ENCODE assay signal across 2 cellular contexts in genomic region chr1:243488459-243489163, GRCh38.
TF ChIP-seq lines count a peak whose summit lies in the region.

No MANE protein-coding gene starts in this region.

TF ChIP-seq in HCT116, 20 proteins besides CTCF, POLR2A, EP300 and RAD21 (continued from another document):
- TF ChIP-seq, protein P1, sequence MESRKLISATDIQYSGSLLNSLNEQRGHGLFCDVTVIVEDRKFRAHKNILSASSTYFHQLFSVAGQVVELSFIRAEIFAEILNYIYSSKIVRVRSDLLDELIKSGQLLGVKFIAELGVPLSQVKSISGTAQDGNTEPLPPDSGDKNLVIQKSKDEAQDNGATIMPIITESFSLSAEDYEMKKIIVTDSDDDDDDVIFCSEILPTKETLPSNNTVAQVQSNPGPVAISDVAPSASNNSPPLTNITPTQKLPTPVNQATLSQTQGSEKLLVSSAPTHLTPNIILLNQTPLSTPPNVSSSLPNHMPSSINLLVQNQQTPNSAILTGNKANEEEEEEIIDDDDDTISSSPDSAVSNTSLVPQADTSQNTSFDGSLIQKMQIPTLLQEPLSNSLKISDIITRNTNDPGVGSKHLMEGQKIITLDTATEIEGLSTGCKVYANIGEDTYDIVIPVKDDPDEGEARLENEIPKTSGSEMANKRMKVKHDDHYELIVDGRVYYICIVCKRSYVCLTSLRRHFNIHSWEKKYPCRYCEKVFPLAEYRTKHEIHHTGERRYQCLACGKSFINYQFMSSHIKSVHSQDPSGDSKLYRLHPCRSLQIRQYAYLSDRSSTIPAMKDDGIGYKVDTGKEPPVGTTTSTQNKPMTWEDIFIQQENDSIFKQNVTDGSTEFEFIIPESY (IDR thresholded peaks at IDR 0.05; ENCODE audit: extremely low read depth, insufficient replicate concordance, low read length) = no peak

TF ChIP-seq in WTC11, 78 proteins besides CTCF, POLR2A, EP300 and RAD21 (continued from another document):
- TF ChIP-seq PRDM15 (CRISPR knock-in tag; IDR thresholded peaks at IDR 0.05) (no peak), ATF1 (CRISPR knock-in tag; IDR thresholded peaks at IDR 0.05) (no peak), SMAD3 (CRISPR knock-in tag; IDR thresholded peaks at IDR 0.05; ENCODE audit: borderline replicate concordance) (no peak), ARID4B (CRISPR knock-in tag; IDR thresholded peaks at IDR 0.05; ENCODE audit: borderline replicate concordance) (no peak), SMAD4 (CRISPR knock-in tag; IDR thresholded peaks at IDR 0.05) (no peak), ZSCAN18 (CRISPR knock-in tag; IDR thresholded peaks at IDR 0.05) (no peak), SOX15 (CRISPR knock-in tag; IDR thresholded peaks at IDR 0.05) (no peak), CDX4 (CRISPR knock-in tag; IDR thresholded peaks at IDR 0.05; ENCODE audit: borderline replicate concordance) (no peak), TEAD4 (CRISPR knock-in tag; IDR thresholded peaks at IDR 0.05) (no peak), FOXP1 (CRISPR knock-in tag; IDR thresholded peaks at IDR 0.05; ENCODE audit: borderline replicate concordance) (no peak), RORB (CRISPR knock-in tag; IDR thresholded peaks at IDR 0.05) (no peak), FOXJ3 (CRISPR knock-in tag; IDR thresholded peaks at IDR 0.05; ENCODE audit: borderline replicate concordance) (no peak), NFYB (CRISPR knock-in tag; conservative IDR thresholded peaks at IDR 0.05; ENCODE audit: low read depth) (no peak)
- TF ChIP-seq, protein P2, sequence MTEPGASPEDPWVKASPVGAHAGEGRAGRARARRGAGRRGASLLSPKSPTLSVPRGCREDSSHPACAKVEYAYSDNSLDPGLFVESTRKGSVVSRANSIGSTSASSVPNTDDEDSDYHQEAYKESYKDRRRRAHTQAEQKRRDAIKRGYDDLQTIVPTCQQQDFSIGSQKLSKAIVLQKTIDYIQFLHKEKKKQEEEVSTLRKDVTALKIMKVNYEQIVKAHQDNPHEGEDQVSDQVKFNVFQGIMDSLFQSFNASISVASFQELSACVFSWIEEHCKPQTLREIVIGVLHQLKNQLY (CRISPR knock-in tag; IDR thresholded peaks at IDR 0.05) = no peak
- TF ChIP-seq, protein P3, sequence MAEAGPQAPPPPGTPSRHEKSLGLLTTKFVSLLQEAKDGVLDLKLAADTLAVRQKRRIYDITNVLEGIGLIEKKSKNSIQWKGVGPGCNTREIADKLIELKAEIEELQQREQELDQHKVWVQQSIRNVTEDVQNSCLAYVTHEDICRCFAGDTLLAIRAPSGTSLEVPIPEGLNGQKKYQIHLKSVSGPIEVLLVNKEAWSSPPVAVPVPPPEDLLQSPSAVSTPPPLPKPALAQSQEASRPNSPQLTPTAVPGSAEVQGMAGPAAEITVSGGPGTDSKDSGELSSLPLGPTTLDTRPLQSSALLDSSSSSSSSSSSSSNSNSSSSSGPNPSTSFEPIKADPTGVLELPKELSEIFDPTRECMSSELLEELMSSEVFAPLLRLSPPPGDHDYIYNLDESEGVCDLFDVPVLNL (CRISPR knock-in tag; IDR thresholded peaks at IDR 0.05; ENCODE audit: borderline replicate concordance, low read depth) = no peak
- TF ChIP-seq, protein P4, sequence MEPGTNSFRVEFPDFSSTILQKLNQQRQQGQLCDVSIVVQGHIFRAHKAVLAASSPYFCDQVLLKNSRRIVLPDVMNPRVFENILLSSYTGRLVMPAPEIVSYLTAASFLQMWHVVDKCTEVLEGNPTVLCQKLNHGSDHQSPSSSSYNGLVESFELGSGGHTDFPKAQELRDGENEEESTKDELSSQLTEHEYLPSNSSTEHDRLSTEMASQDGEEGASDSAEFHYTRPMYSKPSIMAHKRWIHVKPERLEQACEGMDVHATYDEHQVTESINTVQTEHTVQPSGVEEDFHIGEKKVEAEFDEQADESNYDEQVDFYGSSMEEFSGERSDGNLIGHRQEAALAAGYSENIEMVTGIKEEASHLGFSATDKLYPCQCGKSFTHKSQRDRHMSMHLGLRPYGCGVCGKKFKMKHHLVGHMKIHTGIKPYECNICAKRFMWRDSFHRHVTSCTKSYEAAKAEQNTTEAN (CRISPR knock-in tag; IDR thresholded peaks at IDR 0.05) = no peak
